ENCODE assay signal across 8 cellular contexts in genomic region chr13:32639502-32640105, GRCh38. TPM values are rescaled to one million over a fixed set of nuclear protein-coding genes. Genes with fewer than 3 reads are reported as not detected.
DNase-seq lines count a peak whose midpoint lies in the region; ATAC-seq and TF ChIP-seq lines count a peak whose summit lies in the region.

No MANE protein-coding gene starts in this region.

- no peak overlapping the region for H3K27ac Mint-ChIP-seq in MCF 10A (ENCODE audit: low read depth, unreplicated experiment)

- peaks cover 15% of the 10 kb centered on the region for H3K4me1 Mint-ChIP-seq in MCF 10A (ENCODE audit: insufficient read depth, unreplicated experiment)

- peak; percentile 60 for ATAC-seq in GM18868 (IDR thresholded peaks at IDR 0.05; ENCODE audit: unreplicated experiment)

- BruUV-seq in MCF 10A (replicated peaks; lab: Mats Ljungman, UMichigan): no TSS peak

- H3K9me3 Mint-ChIP-seq in MCF 10A (ENCODE audit: unreplicated experiment): no peaks in the 10 kb centered on the region

- H3K27me3 Mint-ChIP-seq in MCF 10A (ENCODE audit: insufficient read depth, unreplicated experiment): no peaks in the 10 kb centered on the region

- H3K36me3 Mint-ChIP-seq in MCF 10A (ENCODE audit: insufficient read depth, unreplicated experiment): no peaks in the 10 kb centered on the region

- DNase-seq in Ammon's horn (ENCODE audit: low spot score) (peak; percentile 86), Kasumi-1 (lab: John Stamatoyannopoulos, UW) (peak; percentile 48 to 54), SW 1271 (lab: John Stamatoyannopoulos, UW) (peak; percentile 11 to 49), MCF 10A (ENCODE audit: unreplicated experiment) (peak; percentile 68), iris pigment epithelial cell (ENCODE audit: low read depth) (peak; percentile 73), T1000 (lab: John Stamatoyannopoulos, UW) (no peak)
- peak; percentile 39 to 41 for DNase-seq in stimulated activated CD4-positive, alpha-beta T cell treated with anti-CD3 and anti-CD28 coated beads, Interleukin-2, amount 100 ng/mL, for 24 hours

- POLR2A ChIA-PET in MCF 10A (lab: Yijun Ruan, JAX): interaction anchor here (0.9 to 2.2 kb wide), 6 partner anchors 12 to 53 kb away, joined by 4 to 20 read pairs (median 5); partner anchors contain the start of gene PDS5B

- CTCF ChIA-PET in MCF 10A (lab: Yijun Ruan, JAX): interaction anchor here (0.6 to 4.9 kb wide), 26 partner anchors 9 to 392 kb away, joined by 3 to 42 read pairs (median 4); partner anchors contain the start of gene PDS5B

- H3K4me3 Mint-ChIP-seq in MCF 10A (ENCODE audit: unreplicated experiment): no peak overlapping the region

- peak; percentile 63 for TF ChIP-seq CTCF in MCF 10A (IDR thresholded peaks at IDR 0.05; ENCODE audit: unreplicated experiment)

- intact Hi-C loops in MCF 10A (cut with micrococcal nuclease): loop anchor here (1.0 kb wide), 1 partner anchor 52 kb away; no protein-coding TSS in a partner anchor

RNA-seq across cellular contexts. Expression of gene PDS5B, which starts 53.4 kb away (rescaled TPM):
- total RNA-seq in MCF 10A (2022): 25.4 and 29.6 TPM in 2 replicates
